ENCODE assay signal across 7 cellular contexts in the genomic region with DNA sequence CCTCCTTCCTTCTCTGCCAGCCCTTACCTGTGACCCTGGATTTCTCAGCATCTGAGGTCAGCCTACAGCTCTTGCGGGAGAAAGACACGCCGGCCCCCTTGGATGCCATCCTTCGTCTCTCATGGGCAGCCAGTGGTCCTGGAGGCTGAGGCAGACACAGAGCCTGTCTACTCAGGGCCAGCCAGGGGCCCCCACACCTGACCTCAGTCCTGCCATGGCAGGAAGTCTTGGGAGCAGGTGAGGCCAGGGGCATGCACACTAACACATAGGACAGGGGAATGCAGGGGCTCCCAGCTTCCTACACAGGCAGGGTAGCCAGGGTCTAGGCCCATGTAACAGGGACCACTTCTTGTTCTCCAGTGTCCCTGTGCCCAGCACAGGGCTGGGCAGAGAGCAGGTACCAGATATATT. TPM values are rescaled to one million over a fixed set of nuclear protein-coding genes. Genes with fewer than 3 reads are reported as not detected.
A peak's percentile ranks its signal among the peaks of the same experiment; 100 is the strongest.
DNase-seq lines count a peak whose midpoint lies in the region; TF ChIP-seq lines count a peak whose summit lies in the region.
"Not testable (repeated sequence)": the region's sequence is repeated elsewhere in the genome, so short reads cannot be mapped to it uniquely, and the experiment has no call there.

No MANE protein-coding gene starts in this region.

- not testable (repeated sequence) for H3K4me1 Mint-ChIP-seq in HFFc6 (ENCODE audit: low read depth); nephron progenitor cell

- peak; percentile 7 for DNase-seq in HFFc6
- DNase-seq in activated CD4-positive, alpha-beta T cell treated with anti-CD3 and anti-CD28 coated beads for 1 hour = peak; percentile 18
- peak; percentile 2 for DNase-seq in activated naive CD4-positive, alpha-beta T cell treated with Interleukin-2 at 50 U/mL for 16 hours
- peak; percentile 69 for DNase-seq in ecto neural progenitor cell (ENCODE audit: low spot score)
- DNase-seq in islet precursor cell = peak; percentile 69
- peak; percentile 25 for DNase-seq in nephron progenitor cell
- DNase-seq in stimulated activated CD4-positive, alpha-beta T cell treated with anti-CD3 and anti-CD28 coated beads, Interleukin-12 subunit alpha, Interleukin-12 subunit beta, amount 100 ng/mL, for 4 hours = peak; percentile 2

- not testable (repeated sequence) for H3K4me3 Mint-ChIP-seq in HFFc6, nephron progenitor cell

- H3K27me3 Mint-ChIP-seq in HFFc6 (ENCODE audit: insufficient read depth); nephron progenitor cell (ENCODE audit: low read depth, poor library complexity): not testable (repeated sequence)

- H3K36me3 Mint-ChIP-seq in HFFc6 (ENCODE audit: low read depth); nephron progenitor cell (ENCODE audit: low read depth): not testable (repeated sequence)

- not testable (repeated sequence) for H3K27ac Mint-ChIP-seq in HFFc6, nephron progenitor cell

- not testable (repeated sequence) for H3K9me3 Mint-ChIP-seq in HFFc6, nephron progenitor cell

- TF ChIP-seq CTCF in HFFc6 (IDR thresholded peaks at IDR 0.05); nephron progenitor cell (IDR thresholded peaks at IDR 0.05): not testable (repeated sequence)

RNA-seq across cellular contexts. Expression of a gene that starts 23.7 kb away (rescaled TPM):
- total RNA-seq in HFFc6 (2021; fragmentation: NEBNext Ultra II Directional; extraction: Animal tissue kit (Norgen Biotek cat#: 25700)) = 1,000 to 10,000 TPM; 1,191 to 2,394 (median 1,819) TPM

RNA-seq across cellular contexts. Expression of a gene that starts 29.6 kb away (rescaled TPM):
- total RNA-seq in HFFc6 (2021; fragmentation: NEBNext Ultra II Directional; extraction: Animal tissue kit (Norgen Biotek cat#: 25700)) = 10 to 100 TPM; 37.0 to 43.3 (median 39.0) TPM

Comparison
In these comparisons a context has a peak if more than half of its experiments do, and no peak if none do; other contexts are left out.
1. Peak in every context shown above with its lines: DNase-seq.
2. DNase-seq: peak in every context shown above with its lines; median percentile 69 in ecto neural progenitor cell; 69 in islet precursor cell; 25 in nephron progenitor cell; 18 in activated CD4-positive, alpha-beta T cell treated with anti-CD3 and anti-CD28 coated beads for 1 hour; 7 in HFFc6; 2 in activated naive CD4-positive, alpha-beta T cell treated with Interleukin-2 at 50 U/mL for 16 hours; 2 in stimulated activated CD4-positive, alpha-beta T cell treated with anti-CD3 and anti-CD28 coated beads, Interleukin-12 subunit alpha, Interleukin-12 subunit beta, amount 100 ng/mL, for 4 hours.